Comparison of ENCODE assay signal across 8 cellular contexts in genomic region chr1:94463765-94464330, GRCh38. TPM values are rescaled to one million over a fixed set of nuclear protein-coding genes. Genes with fewer than 3 reads are reported as not detected.
DNase-seq lines count a peak whose midpoint lies in the region; ATAC-seq, FAIRE-seq and TF ChIP-seq lines count a peak whose summit lies in the region.

No MANE protein-coding gene starts in this region.

- peak; percentile 76 for ATAC-seq in lung (ENCODE audit: insufficient read depth, low FRiP score)
- no peak for ATAC-seq in stimulated activated effector memory CD8-positive, alpha-beta T cell treated with anti-CD3 and anti-CD28 coated beads, Interleukin-12 subunit alpha, Interleukin-12 subunit beta, amount 100 ng/mL, for 72 hours
- ATAC-seq in HG03439 (IDR thresholded peaks at IDR 0.05; ENCODE audit: unreplicated experiment): no peak
- no peak for ATAC-seq in GM18511 (IDR thresholded peaks at IDR 0.05; ENCODE audit: unreplicated experiment)

- H3K9ac ChIP-seq in NT2/D1 (ENCODE audit: insufficient read length, low read depth): no peak overlapping the region

- no peak overlapping the region for H3K4me3 ChIP-seq in NT2/D1 (ENCODE audit: insufficient read length, low read depth)
- H3K4me3 ChIP-seq in lung: no peak overlapping the region

- no peaks in the 10 kb centered on the region for H3K9me3 Mint-ChIP-seq in stimulated activated effector memory CD8-positive, alpha-beta T cell treated with anti-CD3 and anti-CD28 coated beads, Interleukin-12 subunit alpha, Interleukin-12 subunit beta, amount 100 ng/mL, for 72 hours

- peak; percentile 87 for FAIRE-seq in colon (lab: Jason Lieb, UNC)

- H3K27ac ChIP-seq in lung (ENCODE audit: low read depth in 1 of 2, low read length in 1 of 2): no peak overlapping the region

- H3K36me3 ChIP-seq in NT2/D1 (ENCODE audit: insufficient read depth, insufficient read length, low read length) (peaks cover 18% of the 10 kb centered on the region), lung (ENCODE audit: control insufficient read depth in 2 of 2, insufficient read depth in 2 of 2, low read length in 2 of 2) (peaks cover 3 to 6% of the 10 kb centered on the region in 2 donors)

- POLR2A ChIA-PET in HEK293T (lab: Yijun Ruan, JAX): no interaction called here

- no peak overlapping the region for H3K27ac Mint-ChIP-seq in stimulated activated effector memory CD8-positive, alpha-beta T cell treated with anti-CD3 and anti-CD28 coated beads, Interleukin-12 subunit alpha, Interleukin-12 subunit beta, amount 100 ng/mL, for 72 hours

- DNase-seq in DMS153 (lab: John Stamatoyannopoulos, UW): peak; percentile 72
- peak; percentile 63 for DNase-seq in HEK293T (ENCODE audit: extremely low spot score)
- peak; percentile 28 for DNase-seq in NT2/D1 (ENCODE audit: low read depth, low spot score)
- no peak for DNase-seq in lung (ENCODE audit: low spot score)
- no peak for DNase-seq in stimulated activated effector memory CD8-positive, alpha-beta T cell treated with anti-CD3 and anti-CD28 coated beads, Interleukin-12 subunit alpha, Interleukin-12 subunit beta, amount 100 ng/mL, for 72 hours (ENCODE audit: low spot score in 2 of 2)

- peaks cover 23% of the 10 kb centered on the region for H3K36me3 Mint-ChIP-seq in stimulated activated effector memory CD8-positive, alpha-beta T cell treated with anti-CD3 and anti-CD28 coated beads, Interleukin-12 subunit alpha, Interleukin-12 subunit beta, amount 100 ng/mL, for 72 hours

- H3K4me1 ChIP-seq in NT2/D1 (ENCODE audit: insufficient read depth, insufficient read length) (no peaks in the 10 kb centered on the region), lung (ENCODE audit: control insufficient read depth in 2 of 2, insufficient read depth in 2 of 2, low read length in 2 of 2) (no peaks in the 10 kb centered on the region)

- WGBS in lung, 2 donors: 49 to 72% methylated on average over 3 of the region's 3 CpGs

- CTCF ChIA-PET in HEK293T (lab: Yijun Ruan, JAX): interaction anchor here (0.6 to 3.6 kb wide), 10 partner anchors 38 to 438 kb away, joined by 3 to 19 read pairs (median 4); no protein-coding TSS in a partner anchor

- peak; percentile 59 for TF ChIP-seq CTCF in lung (IDR thresholded peaks at IDR 0.05; ENCODE audit: control extremely low read depth, extremely low read depth)

- H3K4me1 Mint-ChIP-seq in stimulated activated effector memory CD8-positive, alpha-beta T cell treated with anti-CD3 and anti-CD28 coated beads, Interleukin-12 subunit alpha, Interleukin-12 subunit beta, amount 100 ng/mL, for 72 hours: no peaks in the 10 kb centered on the region

- H3K27me3 ChIP-seq in NT2/D1 (ENCODE audit: insufficient read depth, insufficient read length) (no peaks in the 10 kb centered on the region), lung (ENCODE audit: control insufficient read depth, insufficient read depth) (no peaks in the 10 kb centered on the region)

- no peak overlapping the region for H3K4me3 Mint-ChIP-seq in stimulated activated effector memory CD8-positive, alpha-beta T cell treated with anti-CD3 and anti-CD28 coated beads, Interleukin-12 subunit alpha, Interleukin-12 subunit beta, amount 100 ng/mL, for 72 hours

- no peaks in the 10 kb centered on the region; the same call in 1 of the 2 replicates for H3K9me3 ChIP-seq in NT2/D1 (ENCODE audit: insufficient read depth, low read length)
- H3K9me3 ChIP-seq in lung (ENCODE audit: control insufficient read depth in 2 of 2, insufficient read depth in 1 of 2, low read length in 1 of 2): no peaks in the 10 kb centered on the region

TF ChIP-seq in HEK293T, 16 proteins besides CTCF, POLR2A, EP300 and RAD21:
- TF ChIP-seq NFRKB (IDR thresholded peaks at IDR 0.05): no peak
- no peak for TF ChIP-seq FOXA1 (IDR thresholded peaks at IDR 0.05)
- no peak for TF ChIP-seq SUZ12 (IDR thresholded peaks at IDR 0.05)
- TF ChIP-seq CTBP1 (IDR thresholded peaks at IDR 0.05; ENCODE audit: borderline replicate concordance): 0 out of 2 replicates have a peak, but pooled peaks have one; percentile 7
- TF ChIP-seq HDGF (IDR thresholded peaks at IDR 0.05; ENCODE audit: borderline replicate concordance): no peak
- no peak for TF ChIP-seq ELF4 (IDR thresholded peaks at IDR 0.05)
TF ChIP-seq in HEK293T: peak in this region for 1.

RNA-seq across cellular contexts. Expression of gene ABCD3, which starts 45.7 kb away (rescaled TPM):
- 10 to 100 TPM; 58.6 to 80.7 TPM for total RNA-seq in lung
- polyA plus RNA-seq in lung: 10 to 100 TPM; 28.5 to 29.0 TPM

Comparison
In these comparisons a context has a peak if more than half of its experiments do, and no peak if none do; other contexts are left out.
1. DNase-seq: peak in DMS153 (single experiment), HEK293T (single experiment) and NT2/D1 (single experiment); none in lung (single experiment) and stimulated activated effector memory CD8-positive, alpha-beta T cell treated with anti-CD3 and anti-CD28 coated beads, Interleukin-12 subunit alpha, Interleukin-12 subunit beta, amount 100 ng/mL, for 72 hours (0 of 2).